Comparison of ENCODE assay signal across 8 cellular contexts in genomic region chr5:176578391-176578808, GRCh38. TPM values are rescaled to one million over a fixed set of nuclear protein-coding genes. Genes with fewer than 3 reads are reported as not detected.
DNase-seq lines count a peak whose midpoint lies in the region; ATAC-seq and TF ChIP-seq lines count a peak whose summit lies in the region.

No MANE protein-coding gene starts in this region.

- H3K36me3 ChIP-seq in GM06990 (ENCODE audit: control insufficient read depth, insufficient read depth, low read length) = no peaks in the 10 kb centered on the region

- no peaks in the 10 kb centered on the region for H3K27me3 ChIP-seq in GM06990 (replicated peaks; ENCODE audit: control insufficient read depth, insufficient read depth, low read length)

- H3K4me3 ChIP-seq in GM06990 (replicated peaks; ENCODE audit: low read depth, low read length) (no peak overlapping the region), foreskin fibroblast (ENCODE audit: low read depth in 1 of 2, low read length in 2 of 2) (no peak overlapping the region)

- intact Hi-C loops in sciatic nerve (cut with DNase I) = no loop called here

- ATAC-seq in sciatic nerve (peak; percentile 34), HG02642 (IDR thresholded peaks at IDR 0.05; ENCODE audit: poor library complexity, unreplicated experiment) (no peak), HG02759 (IDR thresholded peaks at IDR 0.05; ENCODE audit: unreplicated experiment) (no peak)

- TF ChIP-seq CTCF in GM06990 (IDR thresholded peaks at IDR 0.05; ENCODE audit: insufficient read depth, low read length, poor library complexity, severe bottlenecking) (peak; percentile 60), foreskin fibroblast (IDR thresholded peaks at IDR 0.05; ENCODE audit: low read depth, low read length) (peak; percentile 48)

- DNase-seq in GM06990 (ENCODE audit: extremely low read depth, insufficient read length) (no peak), NAMALWA (ENCODE audit: low spot score) (peak; percentile 54), activated T-cell treated with anti-CD3 and anti-CD28 coated beads for 4 hours (peak; percentile 10), foreskin fibroblast (peak in 1 of 2 donors; percentile 69), sciatic nerve (ENCODE audit: low spot score) (no peak), NCI-H2227 treated with DMSO at 0.1 percent for 48 hours (lab: John Stamatoyannopoulos, UW) (no peak)

RNA-seq across cellular contexts. Expression of gene CDHR2, which starts 29.3 kb away (rescaled TPM):
- 0.36 TPM for total RNA-seq in sciatic nerve

RNA-seq across cellular contexts. Expression of gene GPRIN1, which starts 31.6 kb away (rescaled TPM):
- total RNA-seq in sciatic nerve = 0.53 TPM

RNA-seq across cellular contexts. Expression of gene RNF44, which starts 41.2 kb away (rescaled TPM):
- total RNA-seq in sciatic nerve = 44.7 TPM

RNA-seq across cellular contexts. Expression of gene SNCB, which starts 51.9 kb away (rescaled TPM):
- not detected for total RNA-seq in sciatic nerve

RNA-seq across cellular contexts. Expression of gene EIF4E1B, which starts 52.1 kb away (rescaled TPM):
- not detected for total RNA-seq in sciatic nerve

Comparison
In these comparisons a context has a peak if more than half of its experiments do, and no peak if none do; other contexts are left out.
1. DNase-seq: peak in NAMALWA (single experiment) and activated T-cell treated with anti-CD3 and anti-CD28 coated beads for 4 hours (single experiment); none in GM06990 (single experiment), sciatic nerve (single experiment) and NCI-H2227 treated with DMSO at 0.1 percent for 48 hours (single experiment).